Comparison of ENCODE assay signal across 31 cellular contexts in genomic region chr9:133851693-133852092, GRCh38.
"Had no signal": no experiment of that assay in that cellular context is flagged by ENCODE, and none has a peak within 500 bp of the region (broad histone marks: within the 10 kb centered on the region; RNA-seq: fewer than 3 reads in every experiment).

No MANE protein-coding gene starts in this region.

- H3K4me2 ChIP-seq: SK-N-SH had no signal

- H3K36me3 ChIP-seq: brain microvascular endothelial cell, cardiac muscle cell, Peyer's patch had no signal

- H3K27me3 Mint-ChIP-seq: activated CD4-positive, alpha-beta T cell treated with anti-CD3 and anti-CD28 coated beads, Interleukin-2, amount 10 ng/mL, durations not matched to agents 24 days and 14 days; activated CD8-positive, alpha-beta T cell treated with anti-CD3 and anti-CD28 coated beads for 36 hours; activated naive CD8-positive, alpha-beta T cell treated with anti-CD3 and anti-CD28 coated beads for 36 hours; activated T-helper 17 cell treated with anti-CD3 and anti-CD28 coated beads, Interleukin-2, amount 50 U/mL, for 72 hours; central memory CD8-positive, alpha-beta T cell had no signal

- H3K4me3 ChIP-seq: cardiac muscle cell, Peyer's patch, SJSA1 had no signal

- H3K9me3 ChIP-seq: Peyer's patch, SJSA1, SK-N-SH had no signal

- H3K4me1 Mint-ChIP-seq: activated CD4-positive, alpha-beta T cell treated with anti-CD3 and anti-CD28 coated beads, Interleukin-2, amount 10 ng/mL, durations not matched to agents 24 days and 14 days; activated naive CD8-positive, alpha-beta T cell treated with anti-CD3 and anti-CD28 coated beads for 36 hours; central memory CD8-positive, alpha-beta T cell had no signal

- H3K27me3 ChIP-seq: brain microvascular endothelial cell, cardiac muscle cell, Peyer's patch, SJSA1 had no signal

- H3K4me1 ChIP-seq: SJSA1 had no signal

- H3K9me3 Mint-ChIP-seq: activated CD4-positive, alpha-beta T cell treated with anti-CD3 and anti-CD28 coated beads, Interleukin-2, amount 10 ng/mL, durations not matched to agents 24 days and 14 days; activated CD8-positive, alpha-beta T cell treated with anti-CD3 and anti-CD28 coated beads for 36 hours; activated naive CD8-positive, alpha-beta T cell treated with anti-CD3 and anti-CD28 coated beads for 36 hours; activated T-cell treated with anti-CD3 and anti-CD28 coated beads, Interleukin-2, amount 50 U/mL, for 72 hours; activated T-helper 17 cell treated with anti-CD3 and anti-CD28 coated beads, Interleukin-2, amount 50 U/mL, for 72 hours; central memory CD8-positive, alpha-beta T cell; T-helper 1 cell treated with Interleukin-12 subunit alpha and Interleukin-12 subunit beta and Interleukin-4 antibody, amounts not matched to agents 30 μg/mL and 1 μg/mL, for 36 hours; T-helper 2 cell treated with Interferon-gamma antibody and Interleukin-4, amounts not matched to agents 5 μg/mL and 100 μg/mL, for 36 hours had no signal

- ATAC-seq: activated CD8-positive, alpha-beta T cell treated with anti-CD3 and anti-CD28 coated beads for 36 hours; activated T-cell treated with anti-CD3 and anti-CD28 coated beads, Interleukin-2, amount 50 U/mL, for 72 hours; activated T-helper 17 cell treated with anti-CD3 and anti-CD28 coated beads, Interleukin-2, amount 50 U/mL, for 72 hours; PC-3 had no signal

- H3K27ac Mint-ChIP-seq: activated CD4-positive, alpha-beta T cell treated with anti-CD3 and anti-CD28 coated beads, Interleukin-2, amount 10 ng/mL, durations not matched to agents 24 days and 14 days; activated CD8-positive, alpha-beta T cell treated with anti-CD3 and anti-CD28 coated beads for 36 hours; activated naive CD8-positive, alpha-beta T cell treated with anti-CD3 and anti-CD28 coated beads for 36 hours; activated T-cell treated with anti-CD3 and anti-CD28 coated beads, Interleukin-2, amount 50 U/mL, for 72 hours; activated T-helper 17 cell treated with anti-CD3 and anti-CD28 coated beads, Interleukin-2, amount 50 U/mL, for 72 hours; T-helper 1 cell treated with Interleukin-12 subunit alpha and Interleukin-12 subunit beta and Interleukin-4 antibody, amounts not matched to agents 30 μg/mL and 1 μg/mL, for 36 hours; T-helper 2 cell treated with Interferon-gamma antibody and Interleukin-4, amounts not matched to agents 5 μg/mL and 100 μg/mL, for 36 hours had no signal

- H3K4me3 Mint-ChIP-seq: activated CD4-positive, alpha-beta T cell treated with anti-CD3 and anti-CD28 coated beads, Interleukin-2, amount 10 ng/mL, durations not matched to agents 24 days and 14 days; activated CD8-positive, alpha-beta T cell treated with anti-CD3 and anti-CD28 coated beads for 36 hours; activated naive CD8-positive, alpha-beta T cell treated with anti-CD3 and anti-CD28 coated beads for 36 hours; activated T-cell treated with anti-CD3 and anti-CD28 coated beads, Interleukin-2, amount 50 U/mL, for 72 hours; activated T-helper 17 cell treated with anti-CD3 and anti-CD28 coated beads, Interleukin-2, amount 50 U/mL, for 72 hours; central memory CD8-positive, alpha-beta T cell; T-helper 1 cell treated with Interleukin-12 subunit alpha and Interleukin-12 subunit beta and Interleukin-4 antibody, amounts not matched to agents 30 μg/mL and 1 μg/mL, for 36 hours; T-helper 2 cell treated with Interferon-gamma antibody and Interleukin-4, amounts not matched to agents 5 μg/mL and 100 μg/mL, for 36 hours had no signal

- H3K36me3 Mint-ChIP-seq: activated naive CD8-positive, alpha-beta T cell treated with anti-CD3 and anti-CD28 coated beads for 36 hours had no signal

- H3K9ac ChIP-seq: SK-N-SH had no signal

- DNase-seq: activated CD4-positive, alpha-beta T cell treated with anti-CD3 and anti-CD28 coated beads, Interleukin-2, amount 10 ng/mL, durations not matched to agents 24 days and 14 days; activated CD4-positive, alpha-beta T cell treated with anti-CD3 and anti-CD28 coated beads, Interleukin-2, amount 50 U/mL, for 4 hours; activated CD8-positive, alpha-beta T cell treated with anti-CD3 and anti-CD28 coated beads for 36 hours; activated effector memory CD4-positive, alpha-beta T cell treated with anti-CD3 and anti-CD28 coated beads, Interleukin-2, amount 50 U/mL, for 16 hours; activated naive CD4-positive, alpha-beta T cell; activated naive CD4-positive, alpha-beta T cell treated with anti-CD3 and anti-CD28 coated beads, Interleukin-2, amount 50 U/mL, for 16 hours; activated naive CD8-positive, alpha-beta T cell treated with anti-CD3 and anti-CD28 coated beads for 36 hours; activated T-cell treated with anti-CD3 and anti-CD28 coated beads, Interleukin-2, amount 50 U/mL, for 1 hour; activated T-cell treated with anti-CD3 and anti-CD28 coated beads, Interleukin-2, amount 50 U/mL, for 72 hours; amniotic stem cell; aorta; brain microvascular endothelial cell; Kasumi-1; MM.1S; MV-4-11; NCI-H1092; NCI-H1436 treated with DMSO at 0.1 percent for 48 hours; NCI-H2029; NCI-H345; NCI-H524 treated with DMSO at 0.1 percent for 48 hours; PC-3; Peyer's patch; RPMI8226; SHP77 treated with DMSO at 0.1 percent for 48 hours; SK-N-SH had no signal

- H3K27ac ChIP-seq: brain microvascular endothelial cell, cardiac muscle cell, Peyer's patch, SJSA1 had no signal
